9 cellular contexts compared by ENCODE assay signal in the genomic region with DNA sequence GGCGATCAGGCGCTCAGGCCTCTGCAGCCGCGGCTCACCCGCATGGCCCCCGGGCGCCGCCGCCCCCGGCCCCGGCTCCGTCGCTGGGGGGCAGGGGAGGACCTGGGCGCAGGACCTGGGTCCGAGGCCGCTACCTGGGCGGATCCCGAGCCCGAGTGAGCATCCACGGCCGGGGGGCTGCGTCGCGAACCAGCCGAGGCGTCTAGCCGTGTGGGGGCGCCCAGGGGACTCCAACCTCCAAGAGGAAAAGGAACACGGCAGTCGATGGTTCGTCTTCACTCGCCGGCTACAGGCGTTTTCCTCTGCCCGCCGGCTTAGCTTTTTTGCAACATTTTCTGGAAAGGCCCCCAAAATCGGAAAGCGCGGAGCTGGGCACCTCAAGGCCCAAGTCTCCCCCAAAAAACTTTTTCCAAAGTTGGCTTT. TPM values are rescaled to one million over a fixed set of nuclear protein-coding genes. Genes with fewer than 3 reads are reported as not detected.
DNase-seq lines count a peak whose midpoint lies in the region; ATAC-seq and TF ChIP-seq lines count a peak whose summit lies in the region.
"Had no signal": no experiment of that assay in that cellular context is flagged by ENCODE, and none has a peak within 500 bp of the region (broad histone marks: within the 10 kb centered on the region; RNA-seq: fewer than 3 reads in every experiment).

No MANE protein-coding gene starts in this region.

- peaks cover 4% of the 10 kb centered on the region for H3K27me3 ChIP-seq in ascending aorta
- no peaks in the 10 kb centered on the region for H3K27me3 ChIP-seq in liver (ENCODE audit: control insufficient read depth in 4 of 4, insufficient read depth in 4 of 4, low read length in 3 of 4)
- H3K27me3 ChIP-seq in transverse colon = peaks cover 76% of the 10 kb centered on the region

- H3K27ac ChIP-seq in ascending aorta = peak overlapping the region in 1 of 2 donors; percentile 27
- H3K27ac ChIP-seq in liver (ENCODE audit: low read depth in 1 of 2, low read length in 2 of 2) = peak overlapping the region; percentile 78 to 87
- peak overlapping the region; percentile 60 to 77 (median 68) for H3K27ac ChIP-seq in transverse colon
- H3K27ac ChIP-seq: KMS-11 had no signal

- TF ChIP-seq RAD21 in liver (IDR thresholded peaks at IDR 0.05) = no peak

- H3K4me3 ChIP-seq in ascending aorta = peak overlapping the region; percentile 48 to 66
- peak overlapping the region; percentile 51 to 66 (median 58) for H3K4me3 ChIP-seq in liver (ENCODE audit: low read depth in 1 of 3, low read length in 3 of 3)
- H3K4me3 ChIP-seq in transverse colon = peak overlapping the region in 3 of 4 donors; percentile 38 to 54 (median 38)

- no peaks in the 10 kb centered on the region for H3K36me3 ChIP-seq in ascending aorta
- H3K36me3 ChIP-seq in liver (ENCODE audit: control insufficient read depth in 4 of 4, insufficient read depth in 3 of 4, low read depth in 1 of 4, low read length in 3 of 4) = no peaks in the 10 kb centered on the region
- no peaks in the 10 kb centered on the region for H3K36me3 ChIP-seq in transverse colon

- no peak for TF ChIP-seq EP300 in transverse colon (IDR thresholded peaks at IDR 0.05; ENCODE audit: low read depth)

- TF ChIP-seq CTCF in ascending aorta (IDR thresholded peaks at IDR 0.05) = no peak
- TF ChIP-seq CTCF in liver (IDR thresholded peaks at IDR 0.05; ENCODE audit: low read depth, low read length, missing input control) = no peak
- no peak for TF ChIP-seq CTCF in transverse colon (IDR thresholded peaks at IDR 0.05)

- in situ Hi-C loops in transverse colon (cut with MboI; ENCODE audit: low pct_ligation_motif_present in 1 of 4, low pct_unique_long_range_greater_than_20kb in 1 of 4, low sequenced_read_pairs in 3 of 4) = no loop called here

- under 1% methylated on average over 39 of the region's 39 CpGs for WGBS in liver
- WGBS in transverse colon (ENCODE audit: low coverage in 1 of 2), 2 donors = 2% methylated on average over 28 of the region's 39 CpGs; no CpG with 5 or more reads in 1 of the 2 donors

- H3K9me3 ChIP-seq in ascending aorta (no peaks in the 10 kb centered on the region), liver (ENCODE audit: control insufficient read depth in 4 of 4, low read length in 3 of 4) (no peaks in the 10 kb centered on the region), transverse colon (no peaks in the 10 kb centered on the region)

- no peak for ATAC-seq in HG02623 (IDR thresholded peaks at IDR 0.05; ENCODE audit: unreplicated experiment)
- ATAC-seq in HG03565 (IDR thresholded peaks at IDR 0.05; ENCODE audit: unreplicated experiment) = no peak

- intact Hi-C loops in ascending aorta (cut with DNase I) (no loop called here), transverse colon (cut with DNase I; ENCODE audit: low total_unique reads) (no loop called here)

- peak; percentile 30 for DNase-seq in activated CD8-positive, alpha-beta memory T cell treated with anti-CD3 and anti-CD28 coated beads, Interleukin-2, amount 50 U/mL, for 4 hours
- DNase-seq in activated CD8-positive, alpha-beta memory T cell treated with anti-CD3 and anti-CD28 coated beads, Interleukin-2, amount 50 U/mL, for 48 hours = no peak
- DNase-seq in ascending aorta (ENCODE audit: low spot score in 2 of 2) (no peak), transverse colon (no peak)
- no peak for DNase-seq in activated CD4-positive, CD25-positive, alpha-beta regulatory T cell treated with anti-CD3 and anti-CD28 coated beads, Interleukin-2, amount 50 U/mL, for 72 hours

- H3K4me1 ChIP-seq in ascending aorta (peaks cover 21 to 24% of the 10 kb centered on the region in 2 donors), liver (ENCODE audit: control insufficient read depth in 4 of 4, insufficient read depth in 4 of 4, low read length in 3 of 4) (peaks cover 12 to 58% (median 36%) of the 10 kb centered on the region in 4 donors), transverse colon (peaks cover 22 to 59% (median 49%) of the 10 kb centered on the region in 4 donors)

- H3K9ac ChIP-seq in liver (ENCODE audit: low read depth in 1 of 2, low read length in 2 of 2) = no peak overlapping the region
- H3K9ac ChIP-seq: KMS-11 had no signal

- no peak for TF ChIP-seq POLR2A in transverse colon (IDR thresholded peaks at IDR 0.05)

TF ChIP-seq in liver, 16 proteins besides CTCF, POLR2A, EP300 and RAD21:
- TF ChIP-seq, protein P1, sequence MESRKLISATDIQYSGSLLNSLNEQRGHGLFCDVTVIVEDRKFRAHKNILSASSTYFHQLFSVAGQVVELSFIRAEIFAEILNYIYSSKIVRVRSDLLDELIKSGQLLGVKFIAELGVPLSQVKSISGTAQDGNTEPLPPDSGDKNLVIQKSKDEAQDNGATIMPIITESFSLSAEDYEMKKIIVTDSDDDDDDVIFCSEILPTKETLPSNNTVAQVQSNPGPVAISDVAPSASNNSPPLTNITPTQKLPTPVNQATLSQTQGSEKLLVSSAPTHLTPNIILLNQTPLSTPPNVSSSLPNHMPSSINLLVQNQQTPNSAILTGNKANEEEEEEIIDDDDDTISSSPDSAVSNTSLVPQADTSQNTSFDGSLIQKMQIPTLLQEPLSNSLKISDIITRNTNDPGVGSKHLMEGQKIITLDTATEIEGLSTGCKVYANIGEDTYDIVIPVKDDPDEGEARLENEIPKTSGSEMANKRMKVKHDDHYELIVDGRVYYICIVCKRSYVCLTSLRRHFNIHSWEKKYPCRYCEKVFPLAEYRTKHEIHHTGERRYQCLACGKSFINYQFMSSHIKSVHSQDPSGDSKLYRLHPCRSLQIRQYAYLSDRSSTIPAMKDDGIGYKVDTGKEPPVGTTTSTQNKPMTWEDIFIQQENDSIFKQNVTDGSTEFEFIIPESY (IDR thresholded peaks at IDR 0.05) = no peak

RNA-seq across cellular contexts. Expression of gene PDGFB, which starts 0.7 kb away (rescaled TPM):
- 8.9 TPM for total RNA-seq in ascending aorta
- 1 to 10 TPM in 1 of 2 donors, under 1 TPM in 1; 0.98 to 2.5 TPM for total RNA-seq in liver
- polyA plus RNA-seq in liver = 1 to 10 TPM in 1 of 2 donors, under 1 TPM in 1; 0.25 to 4.5 TPM
- total RNA-seq in transverse colon = 1 to 10 TPM; 2.7 to 7.5 (median 4.0) TPM
